8 cellular contexts compared by ENCODE assay signal in genomic region chr11:64810271-64810890, GRCh38. TPM values are rescaled to one million over a fixed set of nuclear protein-coding genes. Genes with fewer than 3 reads are reported as not detected.
DNase-seq lines count a peak whose midpoint lies in the region; ATAC-seq and TF ChIP-seq lines count a peak whose summit lies in the region.

Gene MEN1 (minus strand): TSS chr11:64810551. CDS start chr11:64810109, 442 bp downstream.

- peaks cover 17% of the 10 kb centered on the region for H3K4me1 Mint-ChIP-seq in nephron

- DNase-seq in DMS79 (lab: John Stamatoyannopoulos, UW) (peak; percentile 96), H4 (ENCODE audit: low spot score) (peak; percentile 95), MG63 (peak; percentile 97), SIG-M5 (lab: John Stamatoyannopoulos, UW) (peak; percentile 77), fibroblast of the aortic adventitia (ENCODE audit: low read depth) (peak; percentile 93)
- peak; percentile 91 for DNase-seq in activated effector memory CD4-positive, alpha-beta T cell treated with anti-CD3 and anti-CD28 coated beads, Interleukin-2, amount 50 U/mL, for 16 hours
- DNase-seq in stimulated activated naive CD8-positive, alpha-beta T cell treated with anti-CD3 and anti-CD28 coated beads, Interleukin-15, Interleukin-2, amounts not matched to agents 100 U/mL and 50 U/mL, for 24 hours: peak; percentile 87

- H3K36me3 Mint-ChIP-seq in nephron (ENCODE audit: low read depth): peaks cover 17% of the 10 kb centered on the region

- no peak for TF ChIP-seq CTCF in fibroblast of the aortic adventitia (IDR thresholded peaks at IDR 0.05; ENCODE audit: insufficient read depth, low read length)
- TF ChIP-seq CTCF in nephron (IDR thresholded peaks at IDR 0.05; ENCODE audit: unreplicated experiment in 3 of 3): no peak

- peak within 1 kb of the TSS; percentile 95 to 99 (median 98) for H3K4me3 Mint-ChIP-seq in nephron

- peak within 1 kb of the TSS; percentile 34 to 89 (median 83) for H3K27ac Mint-ChIP-seq in nephron

- H3K4me3 ChIP-seq in MG63: peak within 1 kb of the TSS; percentile 96
- H3K4me3 ChIP-seq in fibroblast of the aortic adventitia (ENCODE audit: low read depth, low read length): peak within 1 kb of the TSS; percentile 83

- no peaks in the 10 kb centered on the region for H3K9me3 ChIP-seq in MG63

- peak; percentile 96 for ATAC-seq in stimulated activated naive CD8-positive, alpha-beta T cell treated with anti-CD3 and anti-CD28 coated beads, Interleukin-15, Interleukin-2, amounts not matched to agents 100 U/mL and 50 U/mL, for 24 hours

- peaks cover 11% of the 10 kb centered on the region for H3K36me3 ChIP-seq in MG63

- no peaks in the 10 kb centered on the region for H3K27me3 ChIP-seq in MG63

- no peaks in the 10 kb centered on the region for H3K27me3 Mint-ChIP-seq in nephron (ENCODE audit: low read depth)

- H3K9me3 Mint-ChIP-seq in nephron: no peaks in the 10 kb centered on the region

RNA-seq across cellular contexts. Expression of gene MEN1, which starts in this region (rescaled TPM):
- total RNA-seq in H4 (2014; rRNA removed; shearing (Covaris generic)): 8.9 and 10.6 TPM in 2 replicates
- 9.2 and 13.3 TPM in 2 replicates for total RNA-seq in MG63 (2014; rRNA removed; shearing (Covaris generic); ENCODE audit: low replicate concordance)
- total RNA-seq in fibroblast of the aortic adventitia (ENCODE audit: low replicate concordance): 6.2 and 15.9 TPM in 2 replicates

Comparison
In these comparisons a context has a peak if more than half of its experiments do, and no peak if none do; other contexts are left out.
1. Peak in every context shown above with its lines: DNase-seq, ATAC-seq and H3K4me3 ChIP-seq.